17 cellular contexts compared by ENCODE assay signal in genomic region chr20:383889-384288, GRCh38. TPM values are rescaled to one million over a fixed set of nuclear protein-coding genes. Genes with fewer than 3 reads are reported as not detected.
DNase-seq lines count a peak whose midpoint lies in the region; ATAC-seq, FAIRE-seq and TF ChIP-seq lines count a peak whose summit lies in the region.
"Had no signal": no experiment of that assay in that cellular context is flagged by ENCODE, and none has a peak within 500 bp of the region (broad histone marks: within the 10 kb centered on the region; RNA-seq: fewer than 3 reads in every experiment).

No MANE protein-coding gene starts in this region.

- H3K9me1 ChIP-seq in keratinocyte (ENCODE audit: control insufficient read depth, extremely low read depth, insufficient read depth, low read length): no peaks in the 10 kb centered on the region

- CTCF ChIA-PET in A549 (lab: Yijun Ruan, JAX) (interaction anchor here (0.8 to 50.3 kb wide), 7 partner anchors 13 to 54 kb away, joined by 3 to 1229 read pairs (median 85); no protein-coding TSS in a partner anchor), T-cell (lab: Charles Lee) (interaction anchor here in 1 of 2 donors (0.5 kb wide), 1 partner anchor 110 kb away, joined by 3 read pairs; no protein-coding TSS in a partner anchor)

- peaks cover 20% of the 10 kb centered on the region for H3K36me3 Mint-ChIP-seq in CD4-positive, CD25-positive, alpha-beta regulatory T cell
- peaks cover 24% of the 10 kb centered on the region for H3K36me3 Mint-ChIP-seq in T-cell

- peak overlapping the region; percentile 38 to 91 (median 80) for H3K4me3 Mint-ChIP-seq in CD4-positive, CD25-positive, alpha-beta regulatory T cell
- H3K4me3 Mint-ChIP-seq in T-cell: peak overlapping the region in 1 of 3 donors; percentile 86

- no peak for TF ChIP-seq POLR2A in A549 (IDR thresholded peaks at IDR 0.05; ENCODE audit: low read length)

- WGBS in A549 (ENCODE audit: missing lambda C conversion rate): 85% methylated on average over 5 of the region's 5 CpGs

- H3K4me2 ChIP-seq in A549 (peak overlapping the region; percentile 87; the same call in 2 of the 3 replicates), keratinocyte (ENCODE audit: control insufficient read depth, extremely low read depth, insufficient read depth, low read depth, low read length) (peak overlapping the region; percentile 95)
- H3K4me2 ChIP-seq: BLaER1 had no signal

- H3K36me3 ChIP-seq in CD4-positive, CD25-positive, alpha-beta regulatory T cell (ENCODE audit: control insufficient read depth, insufficient read depth, low read length): peaks cover 13% of the 10 kb centered on the region
- peaks cover 25 to 48% of the 10 kb centered on the region in 2 experiments for H3K36me3 ChIP-seq in keratinocyte (ENCODE audit: control insufficient read depth in 2 of 2, extremely low read depth in 1 of 2, insufficient read depth in 2 of 2, low read length in 2 of 2)
- H3K36me3 ChIP-seq: cardiac muscle cell had no signal

- no peak for TF ChIP-seq EP300 in A549 (IDR thresholded peaks at IDR 0.05)

- H2AFZ ChIP-seq in keratinocyte (ENCODE audit: control insufficient read depth, low read length): no peak overlapping the region

- H3K4me3 ChIP-seq in A549: peak overlapping the region; percentile 8; the same call in 2 of the 3 replicates
- H3K4me3 ChIP-seq in CD4-positive, CD25-positive, alpha-beta regulatory T cell (ENCODE audit: low read depth, low read length): no peak overlapping the region
- peak overlapping the region in 1 of 3 experiments; percentile 83 for H3K4me3 ChIP-seq in keratinocyte (ENCODE audit: control insufficient read depth in 2 of 3, extremely low read depth in 1 of 3, insufficient read depth in 2 of 3, low read depth in 1 of 3, low read length in 3 of 3)
- H3K4me3 ChIP-seq: BLaER1, cardiac muscle cell, lung, thyroid gland had no signal

- peak overlapping the region; percentile 76 to 83 (median 78) for H3K27ac Mint-ChIP-seq in CD4-positive, CD25-positive, alpha-beta regulatory T cell
- peak overlapping the region; percentile 53 to 87 for H3K27ac Mint-ChIP-seq in T-cell

- peaks cover 59% of the 10 kb centered on the region for H3K4me1 ChIP-seq in A549
- H3K4me1 ChIP-seq in CD4-positive, CD25-positive, alpha-beta regulatory T cell (ENCODE audit: control insufficient read depth, insufficient read depth, low read length, poor library complexity, severe bottlenecking): peaks cover 5% of the 10 kb centered on the region
- H3K4me1 ChIP-seq in keratinocyte (ENCODE audit: control insufficient read depth, extremely low read depth, insufficient read depth, low read length): peaks cover 25% of the 10 kb centered on the region

- H3K27me3 Mint-ChIP-seq in CD4-positive, CD25-positive, alpha-beta regulatory T cell: peaks cover 5% of the 10 kb centered on the region
- H3K27me3 Mint-ChIP-seq in T-cell: no peaks in the 10 kb centered on the region

- dilution Hi-C loops in keratinocyte (cut with MboI; ENCODE audit: extremely low pct_ligation_motif_present, low sequenced_read_pairs): no loop called here

- DNase-seq in A549 (ENCODE audit: low read depth in 1 of 2, low spot score in 1 of 2) (no peak), T-cell (no peak), keratinocyte (ENCODE audit: low read depth, low spot score) (no peak), COLO829 (ENCODE audit: low spot score) (no peak), NCI-H526 treated with DMSO at 0.1 percent for 48 hours (lab: John Stamatoyannopoulos, UW) (no peak)
- DNase-seq in CD4-positive, CD25-positive, alpha-beta regulatory T cell: no peak
- DNase-seq: head of caudate nucleus; NCI-H146; NCI-H345; SHP77; stimulated activated CD4-positive, alpha-beta T cell treated with anti-CD3 and anti-CD28 coated beads, Interleukin-12 subunit alpha, Interleukin-12 subunit beta, amount 100 ng/mL, for 4 hours; thyroid gland had no signal

- POLR2A ChIA-PET in A549 (lab: Yijun Ruan, JAX): interaction anchor here (3.1 to 14.2 kb wide), 4 partner anchors 13 to 24 kb away, joined by 19 to 147 read pairs (median 92); partner anchors contain the start of gene RBCK1
- POLR2A ChIA-PET in T-cell (lab: Charles Lee): no interaction called here

- no peak overlapping the region for H3K9ac ChIP-seq in keratinocyte (ENCODE audit: control insufficient read depth, extremely low read depth, insufficient read depth, low read length)
- H3K9ac ChIP-seq: BLaER1 had no signal

- H3K9me3 Mint-ChIP-seq in CD4-positive, CD25-positive, alpha-beta regulatory T cell: no peaks in the 10 kb centered on the region
- no peaks in the 10 kb centered on the region for H3K9me3 Mint-ChIP-seq in T-cell

- H3K79me2 ChIP-seq in keratinocyte (ENCODE audit: control insufficient read depth, insufficient read depth, low read length): peaks cover 64% of the 10 kb centered on the region

- peaks cover 9 to 25% (median 19%) of the 10 kb centered on the region in 4 donors for H3K4me1 Mint-ChIP-seq in CD4-positive, CD25-positive, alpha-beta regulatory T cell
- peaks cover 8 to 20% (median 15%) of the 10 kb centered on the region in 3 donors for H3K4me1 Mint-ChIP-seq in T-cell

- FAIRE-seq in A549 (lab: Jason Lieb, UNC) (no peak), keratinocyte (lab: Jason Lieb, UNC) (no peak)

- H3K27ac ChIP-seq in A549: peak overlapping the region; percentile 94 to 98; a peak in 5 of 6 replicates
- H3K27ac ChIP-seq in CD4-positive, CD25-positive, alpha-beta regulatory T cell (ENCODE audit: insufficient read depth, low read length, poor library complexity, severe bottlenecking): no peak overlapping the region
- H3K27ac ChIP-seq in keratinocyte (ENCODE audit: control insufficient read depth, insufficient read depth, low read length): peak overlapping the region; percentile 4
- H3K27ac ChIP-seq: BLaER1, cardiac muscle cell, thyroid gland had no signal

- TF ChIP-seq CTCF in A549 (IDR thresholded peaks at IDR 0.05) (no peak), keratinocyte (optimal IDR thresholded peaks at IDR 0.05 in 1 of 3, IDR thresholded peaks at IDR 0.05 in 1 of 3, conservative IDR thresholded peaks at IDR 0.05 in 1 of 3; ENCODE audit: extremely low read depth in 1 of 3, insufficient read depth in 2 of 3, low read length in 3 of 3) (no peak)

- peaks cover 16% of the 10 kb centered on the region for H4K20me1 ChIP-seq in keratinocyte (ENCODE audit: control insufficient read depth, extremely low read depth, insufficient read depth, low read length)

- TF ChIP-seq RAD21 in A549 (conservative IDR thresholded peaks at IDR 0.05 in 1 of 2, IDR thresholded peaks at IDR 0.05 in 1 of 2): no peak

- H3K9me3 ChIP-seq in A549 (no peaks in the 10 kb centered on the region), keratinocyte (ENCODE audit: control insufficient read depth, low read depth, low read length) (no peaks in the 10 kb centered on the region)
- no peaks in the 10 kb centered on the region for H3K9me3 ChIP-seq in CD4-positive, CD25-positive, alpha-beta regulatory T cell (ENCODE audit: control insufficient read depth in 2 of 2, low read length in 2 of 2)
- H3K9me3 ChIP-seq: BLaER1, thyroid gland had no signal

- ATAC-seq in A549 (no peak), T-cell (replicated peaks in 1 of 4) (no peak), GM21723 (IDR thresholded peaks at IDR 0.05; ENCODE audit: unreplicated experiment) (no peak)
- ATAC-seq in CD4-positive, CD25-positive, alpha-beta regulatory T cell (ENCODE audit: low read depth in 2 of 2): no peak
- ATAC-seq: activated CD4-positive, CD25-positive, alpha-beta regulatory T cell treated with anti-CD3 and anti-CD28 coated beads, Interleukin-2, amount 50 U/mL, for 24 hours had no signal

- H3K27me3 ChIP-seq in CD4-positive, CD25-positive, alpha-beta regulatory T cell (ENCODE audit: control insufficient read depth, insufficient read depth, low read length): no peaks in the 10 kb centered on the region
- no peaks in the 10 kb centered on the region for H3K27me3 ChIP-seq in keratinocyte (ENCODE audit: control insufficient read depth, extremely low read depth, insufficient read depth, low read length)
- H3K27me3 ChIP-seq: BLaER1, thyroid gland had no signal

RNA-seq across cellular contexts. Expression of gene TRIB3, which starts 3.3 kb away (rescaled TPM):
- polyA plus RNA-seq in A549 (2011; rRNA removed) (210 and 269 TPM in 2 replicates), A549 (2017; fragmentation: RNase III; extraction: RNeasy Plus Mini Kit Qiagen cat#74134 plus additional on column Dnase treatment) (28.4 to 39.8 TPM (median 34.0 TPM) in 3 replicates), keratinocyte (52.6 to 68.4 TPM (median 57.6 TPM) in 3 replicates)
- 56.5 and 79.1 TPM in 2 replicates for polyA plus RNA-seq in A549 (2012; cell fraction: cytosol; rRNA removed)
- polyA plus RNA-seq in A549 (2012; cell fraction: nucleus; rRNA removed): 68.7 and 90.7 TPM in 2 replicates
- 224 and 268 TPM in 2 replicates for polyA minus RNA-seq in A549 (2011; rRNA and poly(A)+ RNA removed)
- total RNA-seq in CD4-positive, CD25-positive, alpha-beta regulatory T cell: 6.0 TPM
- 10 to 100 TPM; 15.0 to 22.6 (median 19.6) TPM for polyA plus RNA-seq in CD4-positive, CD25-positive, alpha-beta regulatory T cell
- total RNA-seq in T-cell: 10 to 100 TPM in 3 of 5 donors, 1 to 10 TPM in 2; 3.2 to 19.2 (median 16.0) TPM
- polyA plus RNA-seq in keratinocyte (2011; ENCODE audit: low read depth): 13.0 TPM
- polyA plus RNA-seq in keratinocyte (2011; cell fraction: cytosol; rRNA removed): 55.6 and 70.2 TPM in 2 replicates
- 36.6 and 44.0 TPM in 2 replicates for polyA plus RNA-seq in keratinocyte (2011; cell fraction: nucleus; rRNA removed)
- polyA plus RNA-seq in keratinocyte (2012; ENCODE audit: low replicate concordance): 56.1 and 108 TPM in 2 replicates
- polyA minus RNA-seq in keratinocyte: 52.9 to 56.4 TPM (median 53.6 TPM) in 3 replicates
- polyA minus RNA-seq in keratinocyte (2011; cell fraction: cytosol; rRNA and poly(A)+ RNA removed): 103 TPM
- polyA minus RNA-seq in keratinocyte (2011; cell fraction: nucleus; rRNA and poly(A)+ RNA removed): 29.4 and 35.6 TPM in 2 replicates

RNA-seq across cellular contexts. Expression of gene RBCK1, which starts 24.2 kb away (rescaled TPM):
- polyA plus RNA-seq in A549 (2011; rRNA removed) (222 and 239 TPM in 2 replicates), A549 (2017; fragmentation: RNase III; extraction: RNeasy Plus Mini Kit Qiagen cat#74134 plus additional on column Dnase treatment) (105 to 117 TPM (median 112 TPM) in 3 replicates), keratinocyte (83.3 to 136 TPM (median 129 TPM) in 3 replicates)
- polyA plus RNA-seq in A549 (2012; cell fraction: cytosol; rRNA removed): 142 and 173 TPM in 2 replicates
- polyA plus RNA-seq in A549 (2012; cell fraction: nucleus; rRNA removed): 254 and 311 TPM in 2 replicates
- polyA minus RNA-seq in A549 (2011; rRNA and poly(A)+ RNA removed): 186 and 187 TPM in 2 replicates
- 93.9 TPM for total RNA-seq in CD4-positive, CD25-positive, alpha-beta regulatory T cell
- 100 to 1,000 TPM in 1 of 4 donors, 10 to 100 TPM in 3; 87.5 to 115 (median 91.8) TPM for polyA plus RNA-seq in CD4-positive, CD25-positive, alpha-beta regulatory T cell
- 100 to 1,000 TPM in 3 of 5 donors, 10 to 100 TPM in 2; 87.0 to 110 (median 105) TPM for total RNA-seq in T-cell
- 104 TPM for polyA plus RNA-seq in keratinocyte (2011; ENCODE audit: low read depth)
- polyA plus RNA-seq in keratinocyte (2011; cell fraction: cytosol; rRNA removed): 94.2 and 135 TPM in 2 replicates
- polyA plus RNA-seq in keratinocyte (2011; cell fraction: nucleus; rRNA removed): 162 and 239 TPM in 2 replicates
- 131 and 169 TPM in 2 replicates for polyA plus RNA-seq in keratinocyte (2012; ENCODE audit: low replicate concordance)
- polyA minus RNA-seq in keratinocyte: 70.6 to 145 TPM (median 76.0 TPM) in 3 replicates
- polyA minus RNA-seq in keratinocyte (2011; cell fraction: cytosol; rRNA and poly(A)+ RNA removed): 137 TPM
- polyA minus RNA-seq in keratinocyte (2011; cell fraction: nucleus; rRNA and poly(A)+ RNA removed): 72.8 and 74.5 TPM in 2 replicates

RNA-seq across cellular contexts. Expression of gene NRSN2, which starts 37.0 kb away (rescaled TPM):
- 40.5 and 47.5 TPM in 2 replicates for polyA plus RNA-seq in A549 (2011; rRNA removed)
- polyA plus RNA-seq in A549 (2012; cell fraction: cytosol; rRNA removed): 103 and 115 TPM in 2 replicates
- 84.2 and 135 TPM in 2 replicates for polyA plus RNA-seq in A549 (2012; cell fraction: nucleus; rRNA removed)
- polyA plus RNA-seq in A549 (2017; fragmentation: RNase III; extraction: RNeasy Plus Mini Kit Qiagen cat#74134 plus additional on column Dnase treatment): 59.6 to 74.8 TPM (median 74.3 TPM) in 3 replicates
- 36.5 and 42.2 TPM in 2 replicates for polyA minus RNA-seq in A549 (2011; rRNA and poly(A)+ RNA removed)
- 1.5 TPM for total RNA-seq in CD4-positive, CD25-positive, alpha-beta regulatory T cell
- polyA plus RNA-seq in CD4-positive, CD25-positive, alpha-beta regulatory T cell: 1 to 10 TPM in 2 of 4 donors, under 1 TPM in 1, not detected in 1; 0.52 to 1.5 (median 1.1) TPM
- total RNA-seq in T-cell: 1 to 10 TPM in 4 of 5 donors, under 1 TPM in 1; 0.70 to 1.8 (median 1.3) TPM
- 10.4 to 29.0 TPM (median 14.0 TPM) in 3 replicates for polyA plus RNA-seq in keratinocyte
- 2.3 TPM for polyA plus RNA-seq in keratinocyte (2011; ENCODE audit: low read depth)
- polyA plus RNA-seq in keratinocyte (2011; cell fraction: cytosol; rRNA removed): 12.5 and 32.8 TPM in 2 replicates
- 15.1 and 26.5 TPM in 2 replicates for polyA plus RNA-seq in keratinocyte (2011; cell fraction: nucleus; rRNA removed)
- 10.6 and 21.1 TPM in 2 replicates for polyA plus RNA-seq in keratinocyte (2012; ENCODE audit: low replicate concordance)
- 8.4 to 20.7 TPM (median 11.2 TPM) in 3 replicates for polyA minus RNA-seq in keratinocyte
- polyA minus RNA-seq in keratinocyte (2011; cell fraction: cytosol; rRNA and poly(A)+ RNA removed): 18.6 TPM
- polyA minus RNA-seq in keratinocyte (2011; cell fraction: nucleus; rRNA and poly(A)+ RNA removed): 9.5 and 10.2 TPM in 2 replicates

RNA-seq across cellular contexts. Expression of gene SOX12, which starts 58.5 kb away (rescaled TPM):
- polyA plus RNA-seq in A549 (2011; rRNA removed): 7.0 and 7.5 TPM in 2 replicates
- polyA plus RNA-seq in A549 (2012; cell fraction: cytosol; rRNA removed): 16.0 and 19.5 TPM in 2 replicates
- polyA plus RNA-seq in A549 (2012; cell fraction: nucleus; rRNA removed): 39.6 and 40.2 TPM in 2 replicates
- 24.6 to 32.8 TPM (median 29.2 TPM) in 3 replicates for polyA plus RNA-seq in A549 (2017; fragmentation: RNase III; extraction: RNeasy Plus Mini Kit Qiagen cat#74134 plus additional on column Dnase treatment)
- polyA minus RNA-seq in A549 (2011; rRNA and poly(A)+ RNA removed): 6.1 and 6.6 TPM in 2 replicates
- 4.9 TPM for total RNA-seq in CD4-positive, CD25-positive, alpha-beta regulatory T cell
- polyA plus RNA-seq in CD4-positive, CD25-positive, alpha-beta regulatory T cell: under 1 TPM; 0.29 to 0.44 (median 0.38) TPM
- 10 to 100 TPM in 4 of 5 donors, 1 to 10 TPM in 1; 7.3 to 14.9 (median 11.4) TPM for total RNA-seq in T-cell
- polyA plus RNA-seq in keratinocyte: 1.4 to 3.5 TPM (median 1.9 TPM) in 3 replicates
- 0.54 TPM for polyA plus RNA-seq in keratinocyte (2011; ENCODE audit: low read depth)
- 1.7 and 3.5 TPM in 2 replicates for polyA plus RNA-seq in keratinocyte (2011; cell fraction: cytosol; rRNA removed)
- polyA plus RNA-seq in keratinocyte (2011; cell fraction: nucleus; rRNA removed): 5.4 and 7.0 TPM in 2 replicates
- 3.0 and 8.8 TPM in 2 replicates for polyA plus RNA-seq in keratinocyte (2012; ENCODE audit: low replicate concordance)
- 1.2 to 4.6 TPM (median 1.3 TPM) in 3 replicates for polyA minus RNA-seq in keratinocyte
- 4.6 TPM for polyA minus RNA-seq in keratinocyte (2011; cell fraction: cytosol; rRNA and poly(A)+ RNA removed)
- polyA minus RNA-seq in keratinocyte (2011; cell fraction: nucleus; rRNA and poly(A)+ RNA removed): 1.7 and 2.2 TPM in 2 replicates
